Comparison of ENCODE assay signal across 20 cellular contexts in genomic region chr12:29863665-29864064, GRCh38.
DNase-seq lines count a peak whose midpoint lies in the region; ATAC-seq, FAIRE-seq and TF ChIP-seq lines count a peak whose summit lies in the region.
"Had no signal": no experiment of that assay in that cellular context is flagged by ENCODE, and none has a peak within 500 bp of the region (broad histone marks: within the 10 kb centered on the region; RNA-seq: fewer than 3 reads in every experiment).

No MANE protein-coding gene starts in this region.

- H2AK5ac ChIP-seq in H1 (ENCODE audit: low read depth, low read length) = no peak overlapping the region

- TF ChIP-seq CTCF in H1 (IDR thresholded peaks at IDR 0.05; ENCODE audit: control extremely low read depth in 1 of 3, insufficient read depth in 1 of 3, low read depth in 1 of 3, low read length in 3 of 3) (no peak), neural progenitor cell (IDR thresholded peaks at IDR 0.05) (no peak)

- no peak for ATAC-seq in HG03039 (IDR thresholded peaks at IDR 0.05; ENCODE audit: unreplicated experiment)
- ATAC-seq: CD8-positive, alpha-beta T cell; K562 had no signal

- H3K4me3 ChIP-seq in H1 (ENCODE audit: extremely low read depth in 1 of 4, insufficient read depth in 2 of 4, low read depth in 3 of 4, low read length in 4 of 4) (no peak overlapping the region), neural progenitor cell (no peak overlapping the region)
- H3K4me3 ChIP-seq: BLaER1, HAP-1, K562 had no signal

- no peak overlapping the region for H2BK5ac ChIP-seq in H1 (ENCODE audit: low read depth, low read length)

- no peaks in the 10 kb centered on the region for H3F3A ChIP-seq in neural progenitor cell (ENCODE audit: low read depth)

- H3K4ac ChIP-seq in H1 (replicated peaks; ENCODE audit: insufficient read length, low read depth, low read length) = no peak overlapping the region

- no peaks in the 10 kb centered on the region for H3K4me1 Mint-ChIP-seq in neural progenitor cell

- peaks cover 13 to 36% (median 25%) of the 10 kb centered on the region in 4 experiments; a peak in 5 of 7 replicates for H3K27me3 ChIP-seq in H1 (replicated peaks in 1 of 4; ENCODE audit: control insufficient read depth in 3 of 4, extremely low read depth in 1 of 4, insufficient read depth in 3 of 4, low read length in 3 of 4)
- H3K27me3 ChIP-seq in neural progenitor cell = no peaks in the 10 kb centered on the region
- H3K27me3 ChIP-seq: BLaER1 had no signal

- H4K91ac ChIP-seq in H1 (replicated peaks; ENCODE audit: insufficient read length, low read length) = no peak overlapping the region

- H2BK20ac ChIP-seq in H1 (ENCODE audit: low read length) = no peak overlapping the region

- POLR2A ChIA-PET in H1 (lab: Charles Lee; ENCODE audit: partially characterized antibody) = no interaction called here

- H3K9me3 Mint-ChIP-seq in neural progenitor cell = no peaks in the 10 kb centered on the region

- H3K79me2 ChIP-seq in H1 (ENCODE audit: control insufficient read depth in 1 of 2, insufficient read depth in 2 of 2, low read length in 2 of 2) = no peaks in the 10 kb centered on the region
- H3K79me2 ChIP-seq in neural progenitor cell (ENCODE audit: low read depth) = no peaks in the 10 kb centered on the region

- H3K36me3 Mint-ChIP-seq in neural progenitor cell = no peaks in the 10 kb centered on the region
- H3K36me3 Mint-ChIP-seq: CD8-positive, alpha-beta T cell had no signal

- H3K23ac ChIP-seq in H1 (ENCODE audit: insufficient read length) = no peak overlapping the region

- H3K18ac ChIP-seq in H1 (ENCODE audit: extremely low read depth, low read length) = no peak overlapping the region

- no peaks in the 10 kb centered on the region for H3K27me3 Mint-ChIP-seq in neural progenitor cell (ENCODE audit: insufficient read depth, low read depth)

- DNase-seq in NCI-H446 treated with DMSO at 0.1 percent for 48 hours (lab: John Stamatoyannopoulos, UW) = peak; percentile 2
- no peak for DNase-seq in NCI-H446 (lab: John Stamatoyannopoulos, UW)
- no peak for DNase-seq in H1 (ENCODE audit: low read depth in 1 of 2, low spot score in 2 of 2)
- DNase-seq in iPS-NIHi7 (ENCODE audit: extremely low spot score) = peak; percentile 18
- DNase-seq in neural progenitor cell (ENCODE audit: low spot score) = no peak
- DNase-seq in NCI-H1436 treated with DMSO at 0.1 percent for 48 hours (lab: John Stamatoyannopoulos, UW) = no peak
- DNase-seq: Calu3; CD8-positive, alpha-beta T cell; DMS53; DND-41; EL; IMR-90 had no signal

- no peak overlapping the region for H4K5ac ChIP-seq in H1 (ENCODE audit: insufficient read length, low read depth, low read length)

- no peak overlapping the region for H3K4me2 ChIP-seq in H1 (ENCODE audit: insufficient read depth in 1 of 2, low read depth in 2 of 2, low read length in 2 of 2)
- H3K4me2 ChIP-seq in neural progenitor cell = no peak overlapping the region
- H3K4me2 ChIP-seq: BLaER1 had no signal

- no peaks in the 10 kb centered on the region for H3K36me3 ChIP-seq in H1 (ENCODE audit: control insufficient read depth in 2 of 4, insufficient read depth in 4 of 4, low read length in 3 of 4)
- H3K36me3 ChIP-seq in neural progenitor cell = no peaks in the 10 kb centered on the region
- H3K36me3 ChIP-seq: BLaER1, HAP-1 had no signal

- H3K9me3 ChIP-seq in H1 (ENCODE audit: insufficient read depth in 2 of 2, low read depth in 1 of 2, low read length in 1 of 2) (no peaks in the 10 kb centered on the region), neural progenitor cell (ENCODE audit: low read depth) (no peaks in the 10 kb centered on the region)
- H3K9me3 ChIP-seq: BLaER1, HAP-1 had no signal

- no peaks in the 10 kb centered on the region for H3K79me1 ChIP-seq in H1 (ENCODE audit: low read depth, low read length)

- H3K27ac ChIP-seq in H1 (ENCODE audit: low read depth, low read length) (no peak overlapping the region), neural progenitor cell (no peak overlapping the region)
- H3K27ac ChIP-seq: 22Rv1, BLaER1 had no signal

- H2BK15ac ChIP-seq in H1 (ENCODE audit: low read length) = no peak overlapping the region

- H3K56ac ChIP-seq in H1 (replicated peaks; ENCODE audit: insufficient read length, low read depth, low read length) = no peak overlapping the region

- H3K9ac ChIP-seq in H1 (replicated peaks in 1 of 4; ENCODE audit: extremely low read depth in 1 of 4, low read depth in 3 of 4, low read length in 3 of 4) = no peak overlapping the region
- no peak overlapping the region for H3K9ac ChIP-seq in neural progenitor cell
- H3K9ac ChIP-seq: BLaER1 had no signal

- no peaks in the 10 kb centered on the region for H3K23me2 ChIP-seq in H1 (ENCODE audit: low read depth, low read length)

- no peak overlapping the region for H3K4me3 Mint-ChIP-seq in neural progenitor cell
- H3K4me3 Mint-ChIP-seq: CD8-positive, alpha-beta T cell had no signal

- FAIRE-seq in H1 (lab: Jason Lieb, UNC) = peak; percentile 91
- FAIRE-seq: G401.6, GM12891, GM19239, K562 had no signal

- CTCF ChIA-PET in H1 (lab: Charles Lee; ENCODE audit: partially characterized antibody) = interaction anchor here (1.7 kb wide), 1 partner anchor 26 kb away, joined by 6 read pairs; no protein-coding TSS in a partner anchor

- H3K4me1 ChIP-seq in H1 (replicated peaks in 1 of 4; ENCODE audit: control insufficient read depth in 3 of 4, insufficient read depth in 4 of 4, low read length in 3 of 4) (peaks cover 0 to 6% (median 0%) of the 10 kb centered on the region in 4 experiments; a peak in 1 of 7 replicates), neural progenitor cell (peaks cover 8% of the 10 kb centered on the region)
- H3K4me1 ChIP-seq: BLaER1, HAP-1 had no signal

- H2BK12ac ChIP-seq in H1 (ENCODE audit: low read depth, low read length) = no peak overlapping the region

- no peak for TF ChIP-seq EP300 in H1 (IDR thresholded peaks at IDR 0.05; ENCODE audit: borderline replicate concordance in 1 of 2, low read depth in 2 of 2, low read length in 2 of 2)

- H4K8ac ChIP-seq in H1 (ENCODE audit: extremely low read depth, insufficient read depth, low read length) = no peak overlapping the region

- no peak overlapping the region for H2BK120ac ChIP-seq in H1 (replicated peaks; ENCODE audit: low read depth, low read length)

- no peak for TF ChIP-seq POLR2A in H1 (IDR thresholded peaks at IDR 0.05; ENCODE audit: control extremely low read depth in 1 of 2, low read depth in 2 of 2, low read length in 2 of 2)

- H2AFZ ChIP-seq in H1 (ENCODE audit: low read length) = no peak overlapping the region
- H2AFZ ChIP-seq in neural progenitor cell (replicated peaks) = no peak overlapping the region

- WGBS in H1 (ENCODE audit: extremely low coverage in 1 of 2, insufficient coverage in 1 of 2, insufficient read length in 1 of 2, insufficient replicate concordance in 2 of 2, low coverage in 1 of 2, low lambda C conversion rate in 2 of 2, missing lambda C conversion rate in 1 of 2), 2 experiments = 18% methylated on average over 1 of the region's 1 CpG; no CpG with 5 or more reads in 1 of the 2 experiments

- no peaks in the 10 kb centered on the region for H4K20me1 ChIP-seq in H1 (replicated peaks in 1 of 2; ENCODE audit: control insufficient read depth in 1 of 2, insufficient read depth in 2 of 2, low read length in 2 of 2)
- H4K20me1 ChIP-seq in neural progenitor cell (ENCODE audit: low read depth) = no peaks in the 10 kb centered on the region
- H4K20me1 ChIP-seq: BLaER1 had no signal

- H3K27ac Mint-ChIP-seq in neural progenitor cell = no peak overlapping the region
- H3K27ac Mint-ChIP-seq: CD8-positive, alpha-beta T cell had no signal

- no peak for TF ChIP-seq RAD21 in H1 (IDR thresholded peaks at IDR 0.05 in 1 of 2, conservative IDR thresholded peaks at IDR 0.05 in 1 of 2; ENCODE audit: low read depth in 2 of 2, low read length in 2 of 2)

- no peak overlapping the region for H3K14ac ChIP-seq in H1 (ENCODE audit: insufficient read length)

TF ChIP-seq in H1, 55 proteins besides CTCF, POLR2A, EP300 and RAD21 (continues in another document):
- TF ChIP-seq TBP (IDR thresholded peaks at IDR 0.05; ENCODE audit: low read depth, low read length) (no peak), EZH2 (IDR thresholded peaks at IDR 0.05; ENCODE audit: low read depth, low read length, severe bottlenecking) (no peak), NRF1 (IDR thresholded peaks at IDR 0.05; ENCODE audit: low read depth, low read length) (no peak), SAP30 (IDR thresholded peaks at IDR 0.05; ENCODE audit: insufficient read depth, insufficient replicate concordance, low read length) (no peak), RFX5 (IDR thresholded peaks at IDR 0.05; ENCODE audit: borderline replicate concordance, low read depth, low read length) (no peak), POLR2AphosphoS5 (IDR thresholded peaks at IDR 0.05; ENCODE audit: low read depth, low read length) (peak; percentile 34; the same call in 1 of the 2 replicates), POU5F1 (IDR thresholded peaks at IDR 0.05; ENCODE audit: low read depth, low read length) (0 out of 2 replicates have a peak, but pooled peaks have one; percentile 11), TCF12 (IDR thresholded peaks at IDR 0.05; ENCODE audit: low read depth, low read length) (peak; percentile 70; the same call in 1 of the 2 replicates), TEAD4 (IDR thresholded peaks at IDR 0.05; ENCODE audit: low read depth, low read length) (no peak), SRF (IDR thresholded peaks at IDR 0.05; ENCODE audit: low read depth, low read length) (no peak), TAF7 (optimal IDR thresholded peaks at IDR 0.05; ENCODE audit: borderline replicate concordance, low read depth, low read length) (no peak), CREB1 (IDR thresholded peaks at IDR 0.05) (no peak), HDAC2 (IDR thresholded peaks at IDR 0.05; ENCODE audit: borderline replicate concordance in 1 of 2, low read depth in 2 of 2, low read length in 2 of 2) (no peak), ATF2 (IDR thresholded peaks at IDR 0.05; ENCODE audit: low read length) (no peak), ASH2L (IDR thresholded peaks at IDR 0.05; ENCODE audit: low read length) (no peak), KDM1A (IDR thresholded peaks at IDR 0.05; ENCODE audit: borderline replicate concordance, low read length) (no peak), RBBP5 (IDR thresholded peaks at IDR 0.05; ENCODE audit: borderline replicate concordance, low read depth, low read length) (no peak), EGR1 (IDR thresholded peaks at IDR 0.05; ENCODE audit: borderline replicate concordance, low read depth, low read length) (no peak)

Comparison
In these comparisons a context has a peak if more than half of its experiments do, and no peak if none do; other contexts are left out.
1. DNase-seq: peak in NCI-H446 treated with DMSO at 0.1 percent for 48 hours (single experiment) and iPS-NIHi7 (single experiment); none in NCI-H446 (0 of 2), H1 (0 of 2), neural progenitor cell (single experiment) and NCI-H1436 treated with DMSO at 0.1 percent for 48 hours (single experiment).